Comparison of ENCODE assay signal across 21 cellular contexts in genomic region chr7:41885748-41886147, GRCh38.
DNase-seq lines count a peak whose midpoint lies in the region; ATAC-seq and TF ChIP-seq lines count a peak whose summit lies in the region.
"Had no signal": no experiment of that assay in that cellular context is flagged by ENCODE, and none has a peak within 500 bp of the region (broad histone marks: within the 10 kb centered on the region; RNA-seq: fewer than 3 reads in every experiment).

No MANE protein-coding gene starts in this region.

- H3K4me1 Mint-ChIP-seq in CD14-positive monocyte = peaks cover 78% of the 10 kb centered on the region
- H3K4me1 Mint-ChIP-seq in osteocyte (ENCODE audit: unreplicated experiment) = peaks cover 70% of the 10 kb centered on the region
- H3K4me1 Mint-ChIP-seq in effector memory CD8-positive, alpha-beta T cell (ENCODE audit: low read depth in 2 of 2) = peaks cover 8 to 11% of the 10 kb centered on the region in 2 donors

- intact Hi-C loops in CD14-positive monocyte (cut with micrococcal nuclease) = loop anchor here (5.0 to 10.0 kb wide), 5 partner anchors 51 to 1621 kb away; partner anchors contain the start of gene INHBA (in 1 of the 2)

- no peak for TF ChIP-seq CTCF in CD14-positive monocyte (IDR thresholded peaks at IDR 0.05)
- no peak for TF ChIP-seq CTCF in fibroblast of pulmonary artery (IDR thresholded peaks at IDR 0.05; ENCODE audit: low read length, missing control alignments)
- TF ChIP-seq CTCF in osteocyte (IDR thresholded peaks at IDR 0.05) = no peak

- peak; percentile 3; the same call in 2 of the 3 replicates for ATAC-seq in SK-N-SH treated with all-trans-retinoic acid at 6 μM for 48 hours
- ATAC-seq in HG02588 (IDR thresholded peaks at IDR 0.05; ENCODE audit: unreplicated experiment) = no peak
- ATAC-seq in effector memory CD8-positive, alpha-beta T cell (replicated peaks) = no peak

- H3K4me3 ChIP-seq in fibroblast of pulmonary artery (replicated peaks; ENCODE audit: low read depth, low read length) = no peak overlapping the region
- H3K4me3 ChIP-seq: adrenal gland, SJCRH30, upper lobe of left lung had no signal

- DNase-seq in CD14-positive monocyte (ENCODE audit: low spot score) = no peak
- DNase-seq in fibroblast of pulmonary artery (ENCODE audit: low read depth) = peak; percentile 54
- no peak for DNase-seq in osteocyte (ENCODE audit: extremely low spot score, unreplicated experiment)
- no peak for DNase-seq in T-helper 9 cell
- no peak for DNase-seq in effector memory CD8-positive, alpha-beta T cell
- DNase-seq in SHP77 treated with DMSO at 0.1 percent for 48 hours (lab: John Stamatoyannopoulos, UW) = no peak
- DNase-seq: activated CD4-positive, CD25-positive, alpha-beta regulatory T cell; cerebellar nuclear complex; effector memory CD4-positive, alpha-beta T cell; foreskin melanocyte; H7; KG1; NCI-H1048; NCI-H2107; NCI-H524 treated with DMSO at 0.1 percent for 48 hours; SJCRH30; stimulated activated naive CD4-positive, alpha-beta T cell treated with Interleukin-2 at 50 U/mL for 16 hours had no signal

- H3K4me3 Mint-ChIP-seq in CD14-positive monocyte (no peak overlapping the region), osteocyte (ENCODE audit: unreplicated experiment) (no peak overlapping the region)
- H3K4me3 Mint-ChIP-seq in effector memory CD8-positive, alpha-beta T cell = no peak overlapping the region

- H3K27ac Mint-ChIP-seq in CD14-positive monocyte (peak overlapping the region in 6 of 7 donors; percentile 16 to 80 (median 68)), osteocyte (ENCODE audit: unreplicated experiment) (peak overlapping the region; percentile 82)
- no peak overlapping the region for H3K27ac Mint-ChIP-seq in effector memory CD8-positive, alpha-beta T cell

- H3K36me3 Mint-ChIP-seq in CD14-positive monocyte (peaks cover 0 to 6% of the 10 kb centered on the region in 2 donors), osteocyte (ENCODE audit: unreplicated experiment) (no peaks in the 10 kb centered on the region)
- H3K36me3 Mint-ChIP-seq in effector memory CD8-positive, alpha-beta T cell (ENCODE audit: insufficient read depth) = no peaks in the 10 kb centered on the region

- H3K9me3 Mint-ChIP-seq in CD14-positive monocyte (peaks cover 0 to 2% (median 0%) of the 10 kb centered on the region in 7 donors), osteocyte (ENCODE audit: unreplicated experiment) (no peaks in the 10 kb centered on the region)
- no peaks in the 10 kb centered on the region for H3K9me3 Mint-ChIP-seq in effector memory CD8-positive, alpha-beta T cell

- H3K27me3 Mint-ChIP-seq in CD14-positive monocyte (ENCODE audit: low read depth in 3 of 3) = peaks cover 0 to 8% (median 2%) of the 10 kb centered on the region in 3 donors
- H3K27me3 Mint-ChIP-seq in osteocyte (ENCODE audit: unreplicated experiment) = no peaks in the 10 kb centered on the region
- H3K27me3 Mint-ChIP-seq in effector memory CD8-positive, alpha-beta T cell = peaks cover 0 to 6% of the 10 kb centered on the region in 2 donors

TF ChIP-seq in SK-N-SH treated with all-trans-retinoic acid at 6 μM for 48 hours, 23 proteins besides CTCF, POLR2A, EP300 and RAD21:
- TF ChIP-seq ZNF565 (CRISPR knock-in tag; conservative IDR thresholded peaks at IDR 0.05; ENCODE audit: low read depth) = no peak
- TF ChIP-seq ARNTL (CRISPR knock-in tag; IDR thresholded peaks at IDR 0.05; ENCODE audit: borderline replicate concordance, low read depth) = no peak
- no peak for TF ChIP-seq ZNF8 (CRISPR knock-in tag; IDR thresholded peaks at IDR 0.05)
- no peak for TF ChIP-seq PPARA (CRISPR knock-in tag; IDR thresholded peaks at IDR 0.05; ENCODE audit: borderline replicate concordance)
- TF ChIP-seq POU6F1 (CRISPR knock-in tag; IDR thresholded peaks at IDR 0.05; ENCODE audit: borderline replicate concordance, low read depth) = no peak
- TF ChIP-seq TSHZ2 (CRISPR knock-in tag; IDR thresholded peaks at IDR 0.05) = no peak
- TF ChIP-seq ESRRG (CRISPR knock-in tag; IDR thresholded peaks at IDR 0.05) = no peak

Comparison
In these comparisons a context has a peak if more than half of its experiments do, and no peak if none do; other contexts are left out.
1. H3K27ac Mint-ChIP-seq: peak in CD14-positive monocyte (6 of 7) and osteocyte (single experiment); none in effector memory CD8-positive, alpha-beta T cell (0 of 2).